8 cellular contexts compared by ENCODE assay signal in the genomic region with DNA sequence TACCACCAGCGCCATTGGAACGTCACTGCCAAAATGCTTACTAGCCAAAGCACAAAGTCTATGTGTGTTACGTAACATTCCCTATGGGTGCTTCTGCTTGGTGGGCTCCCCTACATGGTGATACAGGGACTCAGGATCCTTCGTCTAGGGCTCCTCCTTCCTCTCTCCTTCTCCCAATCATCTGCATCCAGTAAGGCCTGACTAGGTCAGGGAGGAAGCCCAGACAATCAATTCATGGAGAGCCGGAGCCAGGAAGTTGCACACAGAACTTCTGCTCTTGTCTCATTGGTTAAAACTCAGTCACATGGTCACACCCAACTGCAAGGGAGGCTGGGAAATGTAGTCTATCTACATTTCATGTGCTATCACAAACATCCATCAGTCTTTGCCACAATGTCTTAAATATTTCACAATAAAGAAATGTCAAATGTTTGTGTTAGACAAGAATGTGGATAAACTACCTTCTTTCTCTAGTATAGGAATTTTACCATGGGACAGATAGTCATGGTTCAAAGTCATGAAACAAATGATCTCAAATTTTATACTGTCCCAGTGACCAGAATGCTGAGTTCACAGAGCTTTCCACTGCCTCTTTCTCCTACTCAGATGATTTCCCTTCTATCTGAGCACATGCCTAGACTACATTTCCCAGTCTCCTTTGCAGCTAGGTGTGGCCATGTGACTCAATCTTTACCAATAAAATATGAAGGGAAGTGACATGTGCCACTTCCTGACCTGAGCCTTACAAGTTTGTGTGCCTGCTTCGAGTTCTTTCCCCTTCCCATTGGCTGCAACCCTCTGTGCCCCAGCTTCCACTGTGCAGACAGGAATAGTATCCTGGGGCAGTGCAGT. TPM values are rescaled to one million over a fixed set of nuclear protein-coding genes. Genes with fewer than 3 reads are reported as not detected.
A peak's percentile ranks its signal among the peaks of the same experiment; 100 is the strongest.
DNase-seq lines count a peak whose midpoint lies in the region; ATAC-seq and TF ChIP-seq lines count a peak whose summit lies in the region.

No MANE protein-coding gene starts in this region.

- H3K36me3 ChIP-seq in heart right ventricle (no peaks in the 10 kb centered on the region), smooth muscle cell (ENCODE audit: low read depth) (no peaks in the 10 kb centered on the region)

- peak; percentile 39 for DNase-seq in AG09319 (ENCODE audit: extremely low read depth, low read depth)
- DNase-seq in GM12864 (ENCODE audit: low read depth), result peak; percentile 29
- peak; percentile 86 for DNase-seq in NCI-H524 treated with DMSO at 0.1 percent for 48 hours (lab: John Stamatoyannopoulos, UW)
- peak; percentile 20 for DNase-seq in activated naive CD8-positive, alpha-beta T cell treated with anti-CD3 and anti-CD28 coated beads for 36 hours
- peak in 1 of 2 donors; percentile 75 for DNase-seq in heart right ventricle
- DNase-seq in putamen (ENCODE audit: low spot score), result peak; percentile 93
- no peak for DNase-seq in smooth muscle cell (lab: John Stamatoyannopoulos, UW; ENCODE audit: unreplicated experiment)

- no peak overlapping the region for H3K27ac Mint-ChIP-seq in activated naive CD8-positive, alpha-beta T cell treated with anti-CD3 and anti-CD28 coated beads for 36 hours

- H3K36me3 Mint-ChIP-seq in activated naive CD8-positive, alpha-beta T cell treated with anti-CD3 and anti-CD28 coated beads for 36 hours, result peaks cover 4% of the 10 kb centered on the region

- H3K4me3 Mint-ChIP-seq in activated naive CD8-positive, alpha-beta T cell treated with anti-CD3 and anti-CD28 coated beads for 36 hours, result peak overlapping the region; percentile 58

- H3K9ac ChIP-seq in smooth muscle cell (ENCODE audit: low read depth), result no peak overlapping the region

- intact Hi-C loops in heart right ventricle (cut with DNase I), result loop anchor here in 5 of 10 donors (5.0 to 10.0 kb wide), 7 partner anchors 122 to 524 kb away; a partner anchor contains a TSS

- TF ChIP-seq CTCF in AG09319 (IDR thresholded peaks at IDR 0.05; ENCODE audit: low read depth, low read length) (no peak), GM12864 (IDR thresholded peaks at IDR 0.05; ENCODE audit: low read depth, low read length, missing control alignments) (no peak), heart right ventricle (IDR thresholded peaks at IDR 0.05) (peak in 3 of 9 donors; percentile 9 to 24 (median 14)), smooth muscle cell (IDR thresholded peaks at IDR 0.05; ENCODE audit: borderline replicate concordance, insufficient read depth, poor library complexity, severe bottlenecking) (no peak)

- 40 to 57% methylated on average over 6 of the region's 6 CpGs for WGBS in heart right ventricle, 2 donors
- whole genome bisulfite sequencing in smooth muscle cell (ENCODE audit: low lambda C conversion rate), result 71% methylated on average over 6 of the region's 6 CpGs

- no peaks in the 10 kb centered on the region for H3K27me3 ChIP-seq in heart right ventricle
- H3K27me3 ChIP-seq in smooth muscle cell (ENCODE audit: low read depth), result peaks cover 5% of the 10 kb centered on the region

- H3K9me3 ChIP-seq in heart right ventricle, result peaks cover 0 to 7% (median 0%) of the 10 kb centered on the region in 11 donors
- no peaks in the 10 kb centered on the region for H3K9me3 ChIP-seq in smooth muscle cell (replicated peaks; ENCODE audit: low read depth)

- H3K27me3 Mint-ChIP-seq in activated naive CD8-positive, alpha-beta T cell treated with anti-CD3 and anti-CD28 coated beads for 36 hours, result no peaks in the 10 kb centered on the region

- H3K4me3 ChIP-seq in GM12864 (ENCODE audit: low read depth, low read length), result no peak overlapping the region
- no peak overlapping the region for H3K4me3 ChIP-seq in heart right ventricle
- no peak overlapping the region for H3K4me3 ChIP-seq in smooth muscle cell

- H3F3A ChIP-seq in smooth muscle cell (ENCODE audit: low read depth), result no peaks in the 10 kb centered on the region

- ATAC-seq in heart right ventricle, result peak; percentile 58 to 91 (median 80)
- no peak for ATAC-seq in HG02884 (IDR thresholded peaks at IDR 0.05; ENCODE audit: unreplicated experiment)

- no peaks in the 10 kb centered on the region for H4K20me1 ChIP-seq in smooth muscle cell (ENCODE audit: low read depth)

- H3K9me3 Mint-ChIP-seq in activated naive CD8-positive, alpha-beta T cell treated with anti-CD3 and anti-CD28 coated beads for 36 hours, result peaks cover 8% of the 10 kb centered on the region

- H3K4me1 Mint-ChIP-seq in activated naive CD8-positive, alpha-beta T cell treated with anti-CD3 and anti-CD28 coated beads for 36 hours, result peaks cover 24% of the 10 kb centered on the region

- H3K4me1 ChIP-seq in heart right ventricle (peaks cover 0 to 20% (median 11%) of the 10 kb centered on the region in 9 donors), smooth muscle cell (ENCODE audit: low read depth) (no peaks in the 10 kb centered on the region)

- no peak overlapping the region for H3K4me2 ChIP-seq in smooth muscle cell

- no peaks in the 10 kb centered on the region for H3K79me2 ChIP-seq in smooth muscle cell (ENCODE audit: low read depth)

- no peak overlapping the region for H2AFZ ChIP-seq in smooth muscle cell (ENCODE audit: low read depth)

- peak overlapping the region in 4 of 10 donors; percentile 37 to 53 (median 44) for H3K27ac ChIP-seq in heart right ventricle
- no peak overlapping the region for H3K27ac ChIP-seq in smooth muscle cell (ENCODE audit: low read depth)

RNA-seq across cellular contexts. Expression of a gene that starts 9.3 kb away (rescaled TPM):
- under 1 TPM; 0.31 to 0.48 TPM for total RNA-seq in activated naive CD8-positive, alpha-beta T cell treated with anti-CD3 and anti-CD28 coated beads for 36 hours
- total RNA-seq in heart right ventricle (under 1 TPM; 0.13 to 0.82 (median 0.38) TPM), smooth muscle cell (0.54 TPM in 1 of 2 replicates, not detected in the other)
- polyA plus RNA-seq in heart right ventricle (under 1 TPM; 0.22 to 0.54 TPM), smooth muscle cell (0.06 and 0.24 TPM in 2 replicates)

RNA-seq across cellular contexts. Expression of a gene that starts 21.2 kb away (rescaled TPM):
- not detected for total RNA-seq in activated naive CD8-positive, alpha-beta T cell treated with anti-CD3 and anti-CD28 coated beads for 36 hours
- total RNA-seq in heart right ventricle, result 10 to 100 TPM in 7 of 10 donors, 1 to 10 TPM in 3; 4.3 to 47.6 (median 14.4) TPM
- polyA plus RNA-seq in heart right ventricle, result 10 to 100 TPM; 14.1 to 87.2 TPM
- total RNA-seq in smooth muscle cell, result not detected in 2 replicates
- polyA plus RNA-seq in smooth muscle cell, result not detected in 2 replicates
